15 cellular contexts compared by ENCODE assay signal in genomic region chr15:78831229-78832207, GRCh38. TPM values are rescaled to one million over a fixed set of nuclear protein-coding genes. Genes with fewer than 3 reads are reported as not detected.
DNase-seq lines count a peak whose midpoint lies in the region; ATAC-seq and TF ChIP-seq lines count a peak whose summit lies in the region.
"Had no signal": no experiment of that assay in that cellular context is flagged by ENCODE, and none has a peak within 500 bp of the region (broad histone marks: within the 10 kb centered on the region; RNA-seq: fewer than 3 reads in every experiment).

No MANE protein-coding gene starts in this region.

- H3K36me3 ChIP-seq in heart right ventricle = no peaks in the 10 kb centered on the region
- H3K36me3 ChIP-seq: cardiac muscle cell, left lung had no signal

- H3K4me3 Mint-ChIP-seq in activated B cell treated with CpG ODN at 0.5 μM for 24 hours = peak overlapping the region; percentile 86
- peak overlapping the region; percentile 78 to 85 for H3K4me3 Mint-ChIP-seq in stimulated activated naive B cell treated with anti-CD40 and anti-IgM and Interleukin-4, amounts not matched to agents 10 μg/mL and 1 μg/mL and 100 μg/mL, for 72 hours

- H3K9me3 ChIP-seq in heart right ventricle = no peaks in the 10 kb centered on the region
- H3K9me3 ChIP-seq: left lung had no signal

- POLR2A ChIA-PET in activated B cell treated with CpG ODN at 0.5 μM for 24 hours (lab: Charles Lee) = no interaction called here

- ATAC-seq in heart right ventricle (no peak), left ventricle myocardium superior (no peak), activated B cell treated with CpG ODN at 0.5 μM for 24 hours (ENCODE audit: low read depth) (no peak), foreskin keratinocyte (no peak)
- no peak for ATAC-seq in stimulated activated naive B cell treated with anti-CD40 and anti-IgM and Interleukin-4, amounts not matched to agents 10 μg/mL and 1 μg/mL and 100 μg/mL, for 72 hours (replicated peaks)
- ATAC-seq: left lung had no signal

- peaks cover 0 to 40% (median 5%) of the 10 kb centered on the region in 9 donors for H3K4me1 ChIP-seq in heart right ventricle
- H3K4me1 ChIP-seq in foreskin keratinocyte = no peaks in the 10 kb centered on the region
- H3K4me1 ChIP-seq: left lung had no signal

- H3K27ac ChIP-seq in heart right ventricle = no peak overlapping the region
- H3K27ac ChIP-seq in foreskin keratinocyte = no peak overlapping the region
- H3K27ac ChIP-seq: cardiac muscle cell, left lung had no signal

- no peak overlapping the region for H3K27ac Mint-ChIP-seq in activated B cell treated with CpG ODN at 0.5 μM for 24 hours
- H3K27ac Mint-ChIP-seq in stimulated activated naive B cell treated with anti-CD40 and anti-IgM and Interleukin-4, amounts not matched to agents 10 μg/mL and 1 μg/mL and 100 μg/mL, for 72 hours = peak overlapping the region; percentile 78

- no peak for DNase-seq in heart right ventricle
- no peak for DNase-seq in left ventricle myocardium superior
- no peak for DNase-seq in activated B cell treated with CpG ODN at 0.5 μM for 24 hours
- peak; percentile 46 for DNase-seq in iPS-NIHi11 (ENCODE audit: low spot score)
- no peak for DNase-seq in stimulated activated naive B cell treated with anti-CD40 and anti-IgM and Interleukin-4, amounts not matched to agents 10 μg/mL and 1 μg/mL and 100 μg/mL, for 72 hours
- DNase-seq in foreskin keratinocyte = no peak
- DNase-seq in activated CD4-positive, alpha-beta T cell treated with anti-CD3 and anti-CD28 coated beads, Interleukin-2, amount 50 U/mL, for 4 hours = no peak
- DNase-seq in cerebellar cortex (ENCODE audit: low spot score) = no peak
- DNase-seq: effector CD4-positive, alpha-beta T cell; NCI-H146; NCI-H2227 treated with DMSO at 0.1 percent for 48 hours; SHP77 had no signal

- 85 to 87% methylated on average over 73 of the region's 73 CpGs for WGBS in heart right ventricle, 2 donors

- peaks cover 9% of the 10 kb centered on the region for H3K27me3 Mint-ChIP-seq in activated B cell treated with CpG ODN at 0.5 μM for 24 hours
- H3K27me3 Mint-ChIP-seq in stimulated activated naive B cell treated with anti-CD40 and anti-IgM and Interleukin-4, amounts not matched to agents 10 μg/mL and 1 μg/mL and 100 μg/mL, for 72 hours = peaks cover 16 to 29% of the 10 kb centered on the region in 2 donors

- TF ChIP-seq CTCF in heart right ventricle (IDR thresholded peaks at IDR 0.05) (no peak), activated B cell treated with CpG ODN at 0.5 μM for 24 hours (IDR thresholded peaks at IDR 0.05) (no peak), foreskin keratinocyte (conservative IDR thresholded peaks at IDR 0.05) (no peak)

- CTCF ChIA-PET in activated B cell treated with CpG ODN at 0.5 μM for 24 hours (lab: Charles Lee) = no interaction called here

- H3K9me3 Mint-ChIP-seq in activated B cell treated with CpG ODN at 0.5 μM for 24 hours = no peaks in the 10 kb centered on the region
- no peaks in the 10 kb centered on the region for H3K9me3 Mint-ChIP-seq in stimulated activated naive B cell treated with anti-CD40 and anti-IgM and Interleukin-4, amounts not matched to agents 10 μg/mL and 1 μg/mL and 100 μg/mL, for 72 hours
- H3K9me3 Mint-ChIP-seq: natural killer cell treated with Interleukin-12 subunit alpha and Interleukin-12 subunit beta and Interleukin-15 and Interleukin-18, amount 100 ng/mL, for 72 hours had no signal

- intact Hi-C loops in heart right ventricle (cut with DNase I) (no loop called here), left ventricle myocardium superior (cut with micrococcal nuclease) (no loop called here), activated B cell treated with CpG ODN at 0.5 μM for 24 hours (cut with micrococcal nuclease) (no loop called here)

- peaks cover 8% of the 10 kb centered on the region for H3K4me1 Mint-ChIP-seq in activated B cell treated with CpG ODN at 0.5 μM for 24 hours
- H3K4me1 Mint-ChIP-seq in stimulated activated naive B cell treated with anti-CD40 and anti-IgM and Interleukin-4, amounts not matched to agents 10 μg/mL and 1 μg/mL and 100 μg/mL, for 72 hours = peaks cover 10 to 21% of the 10 kb centered on the region in 2 donors

- peaks cover 0 to 16% (median 0%) of the 10 kb centered on the region in 7 donors for H3K27me3 ChIP-seq in heart right ventricle
- peaks cover 42% of the 10 kb centered on the region for H3K27me3 ChIP-seq in foreskin keratinocyte
- H3K27me3 ChIP-seq: cardiac muscle cell had no signal

- H3K36me3 Mint-ChIP-seq in activated B cell treated with CpG ODN at 0.5 μM for 24 hours (ENCODE audit: low read depth) = no peaks in the 10 kb centered on the region
- H3K36me3 Mint-ChIP-seq in stimulated activated naive B cell treated with anti-CD40 and anti-IgM and Interleukin-4, amounts not matched to agents 10 μg/mL and 1 μg/mL and 100 μg/mL, for 72 hours = no peaks in the 10 kb centered on the region
- H3K36me3 Mint-ChIP-seq: natural killer cell treated with Interleukin-12 subunit alpha and Interleukin-12 subunit beta and Interleukin-15 and Interleukin-18, amount 100 ng/mL, for 72 hours had no signal

- H3K4me3 ChIP-seq in heart right ventricle = peak overlapping the region in 7 of 10 donors; percentile 16 to 42 (median 31)
- H3K4me3 ChIP-seq: cardiac muscle cell, left lung had no signal

RNA-seq across cellular contexts. Expression of gene ADAMTS7, which starts 20.3 kb away (rescaled TPM):
- 10 to 100 TPM in 9 of 10 donors, 1 to 10 TPM in 1; 8.8 to 41.2 (median 17.9) TPM for total RNA-seq in heart right ventricle
- polyA plus RNA-seq in heart right ventricle = 10 to 100 TPM in 1 of 2 donors, 1 to 10 TPM in 1; 3.5 to 47.0 TPM
- total RNA-seq in left ventricle myocardium superior = 37.9 TPM
- total RNA-seq in activated B cell treated with CpG ODN at 0.5 μM for 24 hours = 12.0 and 14.1 TPM in 2 replicates
- 0.49 and 1.0 TPM in 2 replicates for total RNA-seq in foreskin keratinocyte
- 0.42 and 0.92 TPM in 2 replicates for polyA plus RNA-seq in foreskin keratinocyte

RNA-seq across cellular contexts. Expression of gene MORF4L1, which starts 41.2 kb away (rescaled TPM):
- total RNA-seq in heart right ventricle (100 to 1,000 TPM; 317 to 399 (median 365) TPM), left ventricle myocardium superior (343 TPM), activated B cell treated with CpG ODN at 0.5 μM for 24 hours (271 and 287 TPM in 2 replicates), foreskin keratinocyte (186 and 197 TPM in 2 replicates)
- polyA plus RNA-seq in heart right ventricle (100 to 1,000 TPM; 119 to 280 TPM), foreskin keratinocyte (206 and 222 TPM in 2 replicates)
